Comparison of ENCODE assay signal across 33 cellular contexts in the genomic region with DNA sequence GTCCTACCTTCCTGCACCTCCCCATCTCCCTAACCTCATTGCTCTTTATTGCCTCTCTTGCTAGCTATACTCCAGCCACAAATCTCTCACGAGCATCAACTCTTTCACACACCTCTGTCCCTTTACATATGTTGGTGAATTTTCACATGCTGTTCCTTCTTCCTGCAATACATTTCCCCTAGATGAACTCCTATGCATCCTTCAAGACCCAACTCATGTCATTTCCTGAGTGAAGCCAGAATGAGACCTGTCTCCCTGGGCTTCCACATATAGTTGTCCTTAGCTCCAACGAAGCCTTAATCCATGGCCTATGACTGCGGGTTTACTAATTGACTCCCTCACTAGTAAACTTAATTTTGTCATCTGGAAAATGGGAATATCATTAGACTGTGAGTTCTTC.
"Had no signal": no experiment of that assay in that cellular context is flagged by ENCODE, and none has a peak within 500 bp of the region (broad histone marks: within the 10 kb centered on the region; RNA-seq: fewer than 3 reads in every experiment).

No MANE protein-coding gene starts in this region.

- H3K36me3 ChIP-seq: WERI-Rb-1 had no signal

- ATAC-seq: activated CD8-positive, alpha-beta T cell treated with anti-CD3 and anti-CD28 coated beads for 36 hours; activated T-cell treated with anti-CD3 and anti-CD28 coated beads, Interleukin-2, amount 50 U/mL, for 72 hours; activated T-helper 17 cell treated with anti-CD3 and anti-CD28 coated beads, Interleukin-2, amount 50 U/mL, for 72 hours; Right ventricle myocardium inferior had no signal

- H3K27ac Mint-ChIP-seq: activated CD8-positive, alpha-beta T cell treated with anti-CD3 and anti-CD28 coated beads for 36 hours; activated naive CD8-positive, alpha-beta T cell treated with anti-CD3 and anti-CD28 coated beads for 36 hours; activated T-cell treated with anti-CD3 and anti-CD28 coated beads, Interleukin-2, amount 50 U/mL, for 72 hours; activated T-helper 17 cell treated with anti-CD3 and anti-CD28 coated beads, Interleukin-2, amount 50 U/mL, for 72 hours had no signal

- DNase-seq: activated CD4-positive, alpha-beta T cell treated with anti-CD3 and anti-CD28 coated beads for 1 hour; activated CD4-positive, alpha-beta T cell treated with anti-CD3 and anti-CD28 coated beads for 48 hours; activated CD4-positive, CD25-positive, alpha-beta regulatory T cell; activated CD8-positive, alpha-beta T cell treated with anti-CD3 and anti-CD28 coated beads for 36 hours; activated effector memory CD4-positive, alpha-beta T cell treated with anti-CD3 and anti-CD28 coated beads, Interleukin-2, amount 50 U/mL, for 16 hours; activated naive CD4-positive, alpha-beta T cell; activated naive CD4-positive, alpha-beta T cell treated with anti-CD3 and anti-CD28 coated beads, Interleukin-2, amount 50 U/mL, for 16 hours; activated naive CD8-positive, alpha-beta T cell treated with anti-CD3 and anti-CD28 coated beads for 36 hours; activated T-cell treated with anti-CD3 and anti-CD28 coated beads, Interleukin-2, amount 50 U/mL, for 1 hour; activated T-cell treated with anti-CD3 and anti-CD28 coated beads, Interleukin-2, amount 50 U/mL, for 72 hours; amniotic stem cell; aorta; caudate nucleus; Kasumi-1; KG1; MM.1S; MV-4-11; NCI-H1092; NCI-H1436 treated with DMSO at 0.1 percent for 48 hours; NCI-H1694 treated with DMSO at 0.1 percent for 48 hours; NCI-H2029; NCI-H345; NCI-H510A; NCI-H748 treated with DMSO at 0.1 percent for 48 hours; NK-92 treated with Interleukin-12 subunit alpha and Interleukin-12 subunit beta, amount 100 ng/mL, for 24 hours; PC-9; SIG-M5; T1000; WERI-Rb-1 had no signal

- H3K9me3 Mint-ChIP-seq: activated CD8-positive, alpha-beta T cell treated with anti-CD3 and anti-CD28 coated beads for 36 hours; activated naive CD8-positive, alpha-beta T cell treated with anti-CD3 and anti-CD28 coated beads for 36 hours; activated T-cell treated with anti-CD3 and anti-CD28 coated beads, Interleukin-2, amount 50 U/mL, for 72 hours; activated T-helper 17 cell treated with anti-CD3 and anti-CD28 coated beads, Interleukin-2, amount 50 U/mL, for 72 hours had no signal

- H3K36me3 Mint-ChIP-seq: activated naive CD8-positive, alpha-beta T cell treated with anti-CD3 and anti-CD28 coated beads for 36 hours had no signal

- H3K27ac ChIP-seq: PC-9, RWPE1, WERI-Rb-1 had no signal

- H3K4me3 ChIP-seq: PC-9 had no signal

- H3K4me3 Mint-ChIP-seq: activated CD8-positive, alpha-beta T cell treated with anti-CD3 and anti-CD28 coated beads for 36 hours; activated naive CD8-positive, alpha-beta T cell treated with anti-CD3 and anti-CD28 coated beads for 36 hours; activated T-helper 17 cell treated with anti-CD3 and anti-CD28 coated beads, Interleukin-2, amount 50 U/mL, for 72 hours had no signal

- H2AFZ ChIP-seq: PC-9 had no signal

- H3K4me2 ChIP-seq: PC-9 had no signal

- FAIRE-seq: RCC 7860 had no signal
